8 cellular contexts compared by ENCODE assay signal in genomic region chr1:234893725-234894630, GRCh38.
DNase-seq lines count a peak whose midpoint lies in the region; ATAC-seq and TF ChIP-seq lines count a peak whose summit lies in the region.

No MANE protein-coding gene starts in this region.

- ATAC-seq in lung (ENCODE audit: insufficient read depth, low FRiP score) (no peak), HG03342 (IDR thresholded peaks at IDR 0.05; ENCODE audit: unreplicated experiment) (no peak)

- H3K4me3 ChIP-seq in Loucy (ENCODE audit: low read length, poor library complexity, severe bottlenecking) (no peak overlapping the region), lung (no peak overlapping the region)

- H3K27ac ChIP-seq in lung (ENCODE audit: low read depth in 1 of 2, low read length in 1 of 2) (peak overlapping the region; percentile 18 to 41), substantia nigra (ENCODE audit: low read depth, low read length, poor library complexity, severe bottlenecking) (no peak overlapping the region)

- H3K4me2 ChIP-seq in Loucy (ENCODE audit: low read depth, low read length, poor library complexity, severe bottlenecking): peak overlapping the region; percentile 9

- H3K9ac ChIP-seq in Loucy (ENCODE audit: low read depth, low read length, poor library complexity, severe bottlenecking): peak overlapping the region; percentile 17

- TF ChIP-seq CTCF in Loucy (conservative IDR thresholded peaks at IDR 0.05; ENCODE audit: low read length) (no peak), lung (IDR thresholded peaks at IDR 0.05; ENCODE audit: control extremely low read depth, extremely low read depth) (no peak)

- H3K9me3 ChIP-seq in Loucy (ENCODE audit: insufficient read depth, low read depth, low read length): no peaks in the 10 kb centered on the region
- H3K9me3 ChIP-seq in lung (ENCODE audit: control insufficient read depth in 2 of 2, insufficient read depth in 1 of 2, low read length in 1 of 2): no peaks in the 10 kb centered on the region

- DNase-seq in DMS53 treated with DMSO at 0.1 percent for 48 hours (lab: John Stamatoyannopoulos, UW; ENCODE audit: unreplicated experiment) (peak; percentile 82), lung (ENCODE audit: low spot score) (no peak), HuH-7.5 (ENCODE audit: low spot score) (no peak), substantia nigra (lab: John Stamatoyannopoulos, UW) (no peak), G401 (ENCODE audit: low spot score) (no peak)
- peak; percentile 44 for DNase-seq in activated CD8-positive, alpha-beta memory T cell treated with anti-CD3 and anti-CD28 coated beads, Interleukin-2, amount 50 U/mL, for 4 hours

- H3K9me2 ChIP-seq in Loucy (replicated peaks; ENCODE audit: low read depth, low read length): no peaks in the 10 kb centered on the region

- 0 out of 2 replicates have a peak overlapping the region, but pooled peaks have one; percentile 25 for H2AFZ ChIP-seq in Loucy (ENCODE audit: low read length)

- H4K20me1 ChIP-seq in Loucy (ENCODE audit: insufficient read depth, low read length, poor library complexity, severe bottlenecking): no peaks in the 10 kb centered on the region

- H3K36me3 ChIP-seq in Loucy (ENCODE audit: insufficient read depth, low read length) (no peaks in the 10 kb centered on the region), lung (ENCODE audit: control insufficient read depth in 2 of 2, insufficient read depth in 2 of 2, low read length in 2 of 2) (no peaks in the 10 kb centered on the region)

- in situ Hi-C loops in G401 (cut with HindIII; ENCODE audit: low sequenced_read_pairs): no loop called here

- no peaks in the 10 kb centered on the region for H3F3A ChIP-seq in Loucy (ENCODE audit: low read depth)

- WGBS in lung, 2 donors: 54 to 61% methylated on average over 11 of the region's 11 CpGs

- H3K27me3 ChIP-seq in Loucy (ENCODE audit: insufficient read depth, low read length, poor library complexity, severe bottlenecking) (no peaks in the 10 kb centered on the region), lung (ENCODE audit: control insufficient read depth, insufficient read depth) (no peaks in the 10 kb centered on the region)

- H3K79me2 ChIP-seq in Loucy (ENCODE audit: insufficient read depth, low read length): no peaks in the 10 kb centered on the region

- H3K4me1 ChIP-seq in Loucy (ENCODE audit: insufficient read depth, low read length, poor library complexity, severe bottlenecking) (peaks cover 33% of the 10 kb centered on the region), lung (ENCODE audit: control insufficient read depth in 2 of 2, insufficient read depth in 2 of 2, low read length in 2 of 2) (peaks cover 11 to 13% of the 10 kb centered on the region in 2 donors)

Comparison
In these comparisons a context has a peak if more than half of its experiments do, and no peak if none do; other contexts are left out.
1. DNase-seq: peak in DMS53 treated with DMSO at 0.1 percent for 48 hours (single experiment) and activated CD8-positive, alpha-beta memory T cell treated with anti-CD3 and anti-CD28 coated beads, Interleukin-2, amount 50 U/mL, for 4 hours (single experiment); none in lung (single experiment), HuH-7.5 (single experiment), substantia nigra (0 of 49) and G401 (single experiment).